ENCODE assay signal across 8 cellular contexts in the genomic region with DNA sequence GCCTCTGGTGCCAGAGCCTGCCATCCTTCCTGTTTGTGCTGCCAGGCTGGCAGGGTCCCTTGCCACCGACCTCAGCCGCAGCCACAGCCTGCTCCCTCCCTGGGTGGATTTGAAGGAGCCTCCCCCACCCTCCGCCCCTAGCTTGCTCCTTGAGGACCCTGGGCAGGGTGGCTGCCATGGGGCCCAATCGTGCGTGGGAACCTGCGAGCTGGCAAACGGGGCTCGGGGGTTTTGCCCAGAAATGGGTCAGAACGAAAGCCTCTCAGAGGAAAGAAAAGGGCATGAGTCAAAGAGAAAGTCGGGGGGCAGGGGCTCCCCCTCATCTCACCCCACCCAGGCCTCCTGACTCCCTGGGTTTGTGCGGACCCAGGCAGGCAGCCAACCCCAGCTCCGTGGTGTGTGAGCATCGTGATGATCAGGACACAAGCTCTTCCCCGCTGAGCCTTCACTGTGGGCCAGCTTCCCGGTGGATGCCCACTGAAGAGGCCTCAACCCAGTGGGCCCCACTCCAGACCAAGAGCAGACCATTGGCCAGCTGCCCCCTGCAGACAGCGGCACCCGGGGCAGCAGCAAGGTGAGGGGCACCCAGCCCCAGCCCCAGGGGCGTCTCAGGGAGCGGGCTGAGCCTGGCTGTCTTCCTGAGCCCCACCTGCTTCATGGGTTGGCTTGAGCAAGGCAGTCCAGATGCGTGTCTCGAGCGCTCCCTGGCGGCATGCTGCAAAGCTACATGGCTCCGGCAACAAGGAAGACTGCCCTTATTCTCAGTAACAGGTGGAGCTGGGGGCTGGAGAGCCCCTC. TPM values are rescaled to one million over a fixed set of nuclear protein-coding genes. Genes with fewer than 3 reads are reported as not detected.
DNase-seq lines count a peak whose midpoint lies in the region; ATAC-seq, FAIRE-seq and TF ChIP-seq lines count a peak whose summit lies in the region.

No MANE protein-coding gene starts in this region.

- CTCF ChIA-PET in mammary epithelial cell (lab: Charles Lee; ENCODE audit: low non-redundant PET): interaction anchor here (0.6 to 1.6 kb wide), 4 partner anchors 29 to 388 kb away, joined by 5 to 19 read pairs (median 7); a partner anchor contains a TSS

- dilution Hi-C loops in mammary epithelial cell (cut with HindIII; ENCODE audit: low sequenced_read_pairs): no loop called here

- ATAC-seq in HG02678 (IDR thresholded peaks at IDR 0.05; ENCODE audit: unreplicated experiment): peak; percentile 77
- no peak for ATAC-seq in GM19395 (IDR thresholded peaks at IDR 0.05; ENCODE audit: unreplicated experiment)

- H3K27ac ChIP-seq in mammary epithelial cell (ENCODE audit: insufficient read depth, low read depth, low read length): no peak overlapping the region
- no peak overlapping the region for H3K27ac ChIP-seq in kidney (ENCODE audit: low read depth in 2 of 2, low read length in 2 of 2)

- no peaks in the 10 kb centered on the region for H3K79me2 ChIP-seq in mammary epithelial cell (ENCODE audit: insufficient read depth, low read length)

- H4K20me1 ChIP-seq in mammary epithelial cell (ENCODE audit: insufficient read depth, low read length): no peaks in the 10 kb centered on the region

- peaks cover 17% of the 10 kb centered on the region for H3K4me1 ChIP-seq in mammary epithelial cell (ENCODE audit: insufficient read depth, low read length)
- peaks cover 0 to 5% of the 10 kb centered on the region in 2 donors for H3K4me1 ChIP-seq in kidney (ENCODE audit: control insufficient read depth in 1 of 2, insufficient read depth in 1 of 2, low read depth in 1 of 2, low read length in 2 of 2)

- in situ Hi-C loops in mammary epithelial cell (cut with MboI; ENCODE audit: low sequenced_read_pairs in 2 of 2): loop anchor here (10.0 to 25.0 kb wide), 2 partner anchors 248 to 250 kb away; a partner anchor contains a TSS

- TF ChIP-seq CTCF in mammary epithelial cell (conservative IDR thresholded peaks at IDR 0.05 in 1 of 2, IDR thresholded peaks at IDR 0.05 in 1 of 2; ENCODE audit: extremely low read depth in 1 of 2, insufficient read depth in 1 of 2, low read depth in 1 of 2, low read length in 2 of 2) (peak; percentile 82 to 94), kidney (IDR thresholded peaks at IDR 0.05; ENCODE audit: borderline replicate concordance, extremely low read depth, insufficient read depth) (peak; percentile 98)

- WGBS in mammary epithelial cell (ENCODE audit: low coverage, missing lambda C conversion rate): 11% methylated on average over 9 of the region's 24 CpGs

- H3K36me3 ChIP-seq in mammary epithelial cell (ENCODE audit: insufficient read depth, low read length): no peaks in the 10 kb centered on the region
- H3K36me3 ChIP-seq in kidney (ENCODE audit: control insufficient read depth in 1 of 2, insufficient read depth in 2 of 2, low read length in 2 of 2): no peaks in the 10 kb centered on the region

- FAIRE-seq in kidney (lab: Jason Lieb, UNC): no peak

- H3K4me3 ChIP-seq in mammary epithelial cell (replicated peaks in 1 of 3; ENCODE audit: insufficient read depth in 1 of 3, low read depth in 2 of 3, low read length in 3 of 3): no peak overlapping the region
- H3K4me3 ChIP-seq in kidney (ENCODE audit: low read length in 2 of 2): no peak overlapping the region

- DNase-seq in EL (peak; percentile 78), NCI-H446 (lab: John Stamatoyannopoulos, UW) (peak; percentile 8 to 77), mammary epithelial cell (peak; percentile 68), kidney (peak; percentile 94)
- peak; percentile 66 to 83 (median 77) for DNase-seq in activated CD4-positive, CD25-positive, alpha-beta regulatory T cell (lab: John Stamatoyannopoulos, UW)
- peak; percentile 72 to 81 for DNase-seq in stimulated activated CD4-positive, alpha-beta T cell treated with anti-CD3 and anti-CD28 coated beads, Interleukin-15, amount 100 ng/mL, for 1 hour (ENCODE audit: low read depth in 1 of 2, low spot score in 1 of 2)

- H3K9me3 ChIP-seq in mammary epithelial cell (replicated peaks; ENCODE audit: insufficient read depth, low read length) (no peaks in the 10 kb centered on the region), kidney (ENCODE audit: control insufficient read depth in 1 of 2, low read length in 2 of 2) (no peaks in the 10 kb centered on the region)

- intact Hi-C loops in mammary epithelial cell (cut with micrococcal nuclease): loop anchor here (1.0 kb wide), 4 partner anchors 9 to 248 kb away; no protein-coding TSS in a partner anchor
- intact Hi-C loops in kidney (cut with DNase I): loop anchor here (10.0 kb wide), 1 partner anchor 250 kb away; no protein-coding TSS in a partner anchor

- H3K4me2 ChIP-seq in mammary epithelial cell (ENCODE audit: insufficient read depth, low read depth, low read length): peak overlapping the region; percentile 57

- H2AFZ ChIP-seq in mammary epithelial cell (ENCODE audit: low read depth, low read length): no peak overlapping the region

- H3K27me3 ChIP-seq in mammary epithelial cell (ENCODE audit: insufficient read depth, low read length): no peaks in the 10 kb centered on the region

- H3K9ac ChIP-seq in mammary epithelial cell (ENCODE audit: insufficient read depth, low read length): no peak overlapping the region
- H3K9ac ChIP-seq in kidney (ENCODE audit: low read length in 2 of 2): no peak overlapping the region

- BruUV-seq in mammary epithelial cell (replicated peaks; lab: Mats Ljungman, UMichigan): no TSS peak

RNA-seq across cellular contexts. Expression of a gene that starts 3.0 kb away (rescaled TPM):
- total RNA-seq in mammary epithelial cell (not detected), kidney (0.60 TPM)
- polyA plus RNA-seq in mammary epithelial cell (not detected), kidney (ENCODE audit: insufficient read depth, low read depth, low replicate concordance) (not detected)
- not detected for polyA minus RNA-seq in mammary epithelial cell

RNA-seq across cellular contexts. Expression of a gene that starts 6.9 kb away (rescaled TPM):
- total RNA-seq in mammary epithelial cell (10 to 100 TPM; 28.8 to 44.3 TPM), kidney (72.1 TPM)
- polyA plus RNA-seq in mammary epithelial cell (24.9 TPM), kidney (ENCODE audit: insufficient read depth, low read depth, low replicate concordance) (39.2 TPM)
- 45.9 TPM for polyA minus RNA-seq in mammary epithelial cell

RNA-seq across cellular contexts. Expression of a gene that starts 11.1 kb away (rescaled TPM):
- total RNA-seq in mammary epithelial cell: 10 to 100 TPM; 15.5 to 86.8 TPM
- polyA plus RNA-seq in mammary epithelial cell: 19.3 TPM
- polyA minus RNA-seq in mammary epithelial cell: 12.7 TPM
- 189 TPM for total RNA-seq in kidney
- 80.2 TPM for polyA plus RNA-seq in kidney (ENCODE audit: insufficient read depth, low read depth, low replicate concordance)

RNA-seq across cellular contexts. Expression of a gene that starts 19.0 kb away (rescaled TPM):
- total RNA-seq in mammary epithelial cell (10 to 100 TPM; 15.5 to 19.5 TPM), kidney (9.3 TPM)
- polyA plus RNA-seq in mammary epithelial cell (3.5 TPM), kidney (ENCODE audit: insufficient read depth, low read depth, low replicate concordance) (5.5 TPM)
- 21.7 TPM for polyA minus RNA-seq in mammary epithelial cell

RNA-seq across cellular contexts. Expression of a gene that starts 35.4 kb away (rescaled TPM):
- 1 to 10 TPM; 1.0 to 6.9 TPM for total RNA-seq in mammary epithelial cell
- polyA plus RNA-seq in mammary epithelial cell: 3.9 TPM
- polyA minus RNA-seq in mammary epithelial cell: 1.7 TPM
- 2.3 TPM for total RNA-seq in kidney
- polyA plus RNA-seq in kidney (ENCODE audit: insufficient read depth, low read depth, low replicate concordance): 1.7 TPM

Comparison
In these comparisons a context has a peak if more than half of its experiments do, and no peak if none do; other contexts are left out.
1. DNase-seq: peak in every context shown above with its lines; median percentile 94 in kidney; 78 in EL; 77 in activated CD4-positive, CD25-positive, alpha-beta regulatory T cell; 76 in stimulated activated CD4-positive, alpha-beta T cell treated with anti-CD3 and anti-CD28 coated beads, Interleukin-15, amount 100 ng/mL, for 1 hour; 68 in mammary epithelial cell; 42 in NCI-H446.